In the genomic region with DNA sequence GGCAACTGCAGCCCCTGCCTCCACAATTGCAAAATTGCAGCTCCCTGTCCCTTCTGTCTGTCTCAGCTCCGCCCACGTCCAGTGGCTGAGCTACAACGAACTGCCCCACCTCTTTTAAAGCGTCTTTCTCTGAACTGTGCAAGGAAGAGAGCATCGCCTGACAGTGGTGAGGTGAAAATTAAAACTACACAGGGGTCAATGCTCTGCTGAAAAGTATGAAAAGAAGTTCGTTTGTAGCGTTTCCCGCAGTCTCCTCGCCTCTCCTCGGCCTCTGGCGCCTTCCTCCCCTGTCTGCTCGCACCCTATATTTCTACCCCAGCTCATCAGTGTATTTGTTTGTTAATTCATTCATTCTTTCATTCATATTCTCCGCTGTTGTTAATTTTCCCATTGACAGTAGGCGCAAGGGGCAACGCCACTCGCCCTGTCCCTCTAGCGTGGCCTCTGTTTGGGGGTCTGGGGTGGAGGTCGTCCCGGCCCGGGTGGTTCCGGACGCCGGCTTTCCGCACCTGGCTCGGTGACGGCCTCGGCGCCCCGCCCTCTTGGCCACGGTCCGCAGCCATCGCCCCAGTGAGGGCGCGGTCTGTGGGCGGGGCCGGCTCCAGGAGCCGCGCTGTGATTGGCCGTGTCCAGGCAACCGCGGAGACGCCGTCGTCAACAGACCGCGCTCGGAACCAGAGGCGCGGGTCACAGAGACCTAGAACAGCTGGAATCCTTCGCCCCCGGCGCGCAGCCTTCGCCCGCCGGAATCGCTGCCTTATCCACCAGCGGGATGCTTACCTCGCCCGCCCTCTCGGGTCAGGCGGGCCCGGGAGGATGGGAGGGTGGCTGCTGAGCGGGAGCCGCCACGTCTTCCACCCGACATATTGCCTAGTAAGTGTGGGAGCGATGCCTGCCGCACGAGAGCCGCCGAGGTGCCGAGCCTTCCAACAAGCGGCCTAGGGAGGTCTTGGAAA, we compare ENCODE assay signal across 1 cellular context.
TF ChIP-seq lines count a peak whose summit lies in the region.

TSS of gene VWA3B (plus strand) at position 677 of the 956 bp plus-strand sequence. CDS start 5,926 bp downstream, outside the sequence.

TF ChIP-seq in IMR-90, 13 proteins besides CTCF, POLR2A, EP300 and RAD21:
- no peak for TF ChIP-seq RCOR1 (IDR thresholded peaks at IDR 0.05; ENCODE audit: insufficient replicate concordance, low read length)
- TF ChIP-seq, protein P1, sequence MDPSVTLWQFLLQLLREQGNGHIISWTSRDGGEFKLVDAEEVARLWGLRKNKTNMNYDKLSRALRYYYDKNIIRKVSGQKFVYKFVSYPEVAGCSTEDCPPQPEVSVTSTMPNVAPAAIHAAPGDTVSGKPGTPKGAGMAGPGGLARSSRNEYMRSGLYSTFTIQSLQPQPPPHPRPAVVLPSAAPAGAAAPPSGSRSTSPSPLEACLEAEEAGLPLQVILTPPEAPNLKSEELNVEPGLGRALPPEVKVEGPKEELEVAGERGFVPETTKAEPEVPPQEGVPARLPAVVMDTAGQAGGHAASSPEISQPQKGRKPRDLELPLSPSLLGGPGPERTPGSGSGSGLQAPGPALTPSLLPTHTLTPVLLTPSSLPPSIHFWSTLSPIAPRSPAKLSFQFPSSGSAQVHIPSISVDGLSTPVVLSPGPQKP (IDR thresholded peaks at IDR 0.05; ENCODE audit: borderline replicate concordance, low read depth, low read length): no peak
- no peak for TF ChIP-seq NFE2L2 (IDR thresholded peaks at IDR 0.05; ENCODE audit: low read depth, low read length)
- no peak for TF ChIP-seq BHLHE40 (IDR thresholded peaks at IDR 0.05; ENCODE audit: low read depth, low read length)
- no peak for TF ChIP-seq CEBPB (IDR thresholded peaks at IDR 0.05; ENCODE audit: low read depth, low read length)
- TF ChIP-seq MXI1 (IDR thresholded peaks at IDR 0.05; ENCODE audit: borderline replicate concordance, low read depth, low read length): no peak
- no peak for TF ChIP-seq MAZ (IDR thresholded peaks at IDR 0.05; ENCODE audit: borderline replicate concordance, low read depth, low read length)
- no peak for TF ChIP-seq USF2 (IDR thresholded peaks at IDR 0.05; ENCODE audit: low read depth, low read length)
- no peak for TF ChIP-seq FOS (IDR thresholded peaks at IDR 0.05; ENCODE audit: low read depth, low read length)
